8 cellular contexts compared by ENCODE assay signal in the genomic region with DNA sequence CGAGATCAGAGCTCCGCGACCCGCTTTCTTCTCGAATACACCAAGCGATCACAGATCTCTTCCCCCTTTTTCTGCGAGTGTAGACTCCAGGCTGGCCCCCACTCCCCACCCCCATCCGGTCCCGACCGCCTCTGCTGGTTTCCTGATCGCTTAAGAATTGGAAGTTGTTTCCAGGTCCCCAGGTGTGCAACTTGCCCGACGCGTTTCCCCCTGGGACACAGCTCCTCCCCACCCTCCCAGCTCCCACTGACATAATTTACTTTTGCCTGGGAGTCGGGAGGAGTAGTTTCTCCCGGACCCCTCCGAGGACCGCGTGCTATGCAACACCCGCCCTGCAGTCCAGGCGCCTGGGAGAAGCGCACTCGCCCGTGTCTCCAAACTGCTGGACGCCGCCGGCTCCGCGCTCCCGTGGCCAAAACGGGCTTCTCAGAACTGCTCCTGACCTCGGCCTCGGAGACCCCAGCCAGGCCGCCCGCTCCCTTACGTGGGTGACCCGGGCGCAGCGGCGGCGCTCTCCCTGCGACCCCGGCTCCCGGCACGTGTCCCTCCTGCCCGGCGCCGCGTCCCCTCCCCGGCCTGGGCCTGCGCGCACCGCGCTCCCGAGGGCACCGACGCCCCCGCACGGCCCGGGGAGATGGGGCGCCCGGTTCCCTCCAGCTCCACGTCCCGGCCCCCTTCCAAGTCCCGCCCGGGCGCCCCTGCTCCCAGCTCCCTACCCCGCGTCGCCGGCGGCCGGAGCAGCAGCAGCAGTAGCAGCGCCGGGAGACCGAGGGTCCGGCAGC. TPM values are rescaled to one million over a fixed set of nuclear protein-coding genes. Genes with fewer than 3 reads are reported as not detected.
A peak's percentile ranks its signal among the peaks of the same experiment; 100 is the strongest.
DNase-seq lines count a peak whose midpoint lies in the region; ATAC-seq and TF ChIP-seq lines count a peak whose summit lies in the region.

No MANE protein-coding gene starts in this region.

- peak; percentile 12 for ATAC-seq in GM21786 (IDR thresholded peaks at IDR 0.05; ENCODE audit: unreplicated experiment)
- peak; percentile 17 for ATAC-seq in activated CD8-positive, alpha-beta memory T cell treated with anti-CD3 and anti-CD28 coated beads, Interleukin-2, amount 10 ng/mL, durations not matched to agents 7 days and 5 days

- TF ChIP-seq EP300 in suprapubic skin (IDR thresholded peaks at IDR 0.05): no peak

- H3K27me3 Mint-ChIP-seq in activated CD8-positive, alpha-beta memory T cell treated with anti-CD3 and anti-CD28 coated beads, Interleukin-2, amount 10 ng/mL, durations not matched to agents 7 days and 5 days: no peaks in the 10 kb centered on the region

- CTCF ChIA-PET in activated CD8-positive, alpha-beta memory T cell treated with anti-CD3 and anti-CD28 coated beads, Interleukin-2, amount 10 ng/mL, durations not matched to agents 7 days and 5 days (lab: Charles Lee): interaction anchor here (0.9 to 3.7 kb wide), 15 partner anchors 11 to 425 kb away, joined by 3 to 26 read pairs (median 3); a partner anchor contains a TSS

- H3K36me3 Mint-ChIP-seq in activated CD8-positive, alpha-beta memory T cell treated with anti-CD3 and anti-CD28 coated beads, Interleukin-2, amount 10 ng/mL, durations not matched to agents 7 days and 5 days: peaks cover 15% of the 10 kb centered on the region

- H3K27ac ChIP-seq in muscle layer of duodenum (ENCODE audit: low read length): peak overlapping the region; percentile 83
- peak overlapping the region; percentile 95 for H3K27ac ChIP-seq in suprapubic skin

- no peaks in the 10 kb centered on the region for H3K9me3 Mint-ChIP-seq in activated CD8-positive, alpha-beta memory T cell treated with anti-CD3 and anti-CD28 coated beads, Interleukin-2, amount 10 ng/mL, durations not matched to agents 7 days and 5 days (ENCODE audit: low read depth)

- H3K27me3 ChIP-seq in muscle layer of duodenum (ENCODE audit: low read depth, low read length): no peaks in the 10 kb centered on the region
- no peaks in the 10 kb centered on the region for H3K27me3 ChIP-seq in suprapubic skin

- H3K36me3 ChIP-seq in ES-I3 (ENCODE audit: insufficient read depth, low read length) (no peaks in the 10 kb centered on the region), muscle layer of duodenum (ENCODE audit: control insufficient read depth in 1 of 2, insufficient read depth in 2 of 2, low read length in 2 of 2) (no peaks in the 10 kb centered on the region), suprapubic skin (no peaks in the 10 kb centered on the region)

- peaks cover 40% of the 10 kb centered on the region for H3K4me1 Mint-ChIP-seq in activated CD8-positive, alpha-beta memory T cell treated with anti-CD3 and anti-CD28 coated beads, Interleukin-2, amount 10 ng/mL, durations not matched to agents 7 days and 5 days

- H3K4me3 ChIP-seq in muscle layer of duodenum (ENCODE audit: low read depth in 1 of 2, low read length in 2 of 2) (peak overlapping the region; percentile 76 to 95), suprapubic skin (peak overlapping the region; percentile 97)

- peak overlapping the region; percentile 87 for H3K4me3 Mint-ChIP-seq in activated CD8-positive, alpha-beta memory T cell treated with anti-CD3 and anti-CD28 coated beads, Interleukin-2, amount 10 ng/mL, durations not matched to agents 7 days and 5 days

- peak overlapping the region; percentile 98 for H3K27ac Mint-ChIP-seq in activated CD8-positive, alpha-beta memory T cell treated with anti-CD3 and anti-CD28 coated beads, Interleukin-2, amount 10 ng/mL, durations not matched to agents 7 days and 5 days

- H3K4me1 ChIP-seq in ES-I3 (ENCODE audit: insufficient read depth, low read length) (no peaks in the 10 kb centered on the region), muscle layer of duodenum (ENCODE audit: control insufficient read depth in 1 of 2, insufficient read depth in 2 of 2, low read length in 2 of 2) (peaks cover 2 to 7% of the 10 kb centered on the region in 2 donors), suprapubic skin (peaks cover 32% of the 10 kb centered on the region)

- no peak for TF ChIP-seq CTCF in suprapubic skin (IDR thresholded peaks at IDR 0.05)

- TF ChIP-seq POLR2A in erythroblast (IDR thresholded peaks at IDR 0.05; ENCODE audit: low read length) (no peak), suprapubic skin (IDR thresholded peaks at IDR 0.05) (no peak)

- WGBS in suprapubic skin: 1% methylated on average over 26 of the region's 77 CpGs

- DNase-seq in LHCN-M2 (ENCODE audit: low read depth) (peak; percentile 25), erythroblast (lab: John Stamatoyannopoulos, UW) (peak; percentile 70 to 82), suprapubic skin (ENCODE audit: low spot score in 2 of 2) (peak in 1 of 2 donors; percentile 75), COLO829 (ENCODE audit: low spot score) (no peak)
- peak; percentile 76 for DNase-seq in activated CD8-positive, alpha-beta memory T cell treated with anti-CD3 and anti-CD28 coated beads, Interleukin-2, amount 10 ng/mL, durations not matched to agents 7 days and 5 days

- H3K9ac ChIP-seq in ES-I3 (ENCODE audit: low read depth, low read length): peak overlapping the region; percentile 89

- no peaks in the 10 kb centered on the region for H3K9me3 ChIP-seq in ES-I3 (ENCODE audit: control insufficient read depth, insufficient read depth, low read length)
- no peaks in the 10 kb centered on the region for H3K9me3 ChIP-seq in muscle layer of duodenum (ENCODE audit: control insufficient read depth in 1 of 2, low read length in 2 of 2)
- H3K9me3 ChIP-seq in suprapubic skin: no peaks in the 10 kb centered on the region

RNA-seq across cellular contexts. Expression of a gene that starts 0.5 kb away (rescaled TPM):
- 0.17 TPM in 1 of 2 replicates, not detected in the other for total RNA-seq in LHCN-M2 (2014; rRNA removed)
- 0.13 TPM for polyA plus RNA-seq in LHCN-M2 (2012)
- total RNA-seq in activated CD8-positive, alpha-beta memory T cell treated with anti-CD3 and anti-CD28 coated beads, Interleukin-2, amount 10 ng/mL, durations not matched to agents 7 days and 5 days: 10 to 100 TPM; 31.1 to 31.7 TPM
- total RNA-seq in suprapubic skin: 10 to 100 TPM; 14.1 to 26.5 (median 16.4) TPM

Comparison
In these comparisons a context has a peak if more than half of its experiments do, and no peak if none do; other contexts are left out.
1. RNA of a gene that starts 0.5 kb away (total RNA-seq): 31.1 to 31.7 TPM in activated CD8-positive, alpha-beta memory T cell treated with anti-CD3 and anti-CD28 coated beads, Interleukin-2, amount 10 ng/mL, durations not matched to agents 7 days and 5 days and 14.1 to 26.5 TPM in suprapubic skin; 0.17 TPM in LHCN-M2; every median in the first group is over 10 times any median in the second.